In genomic region chr16:67782567-67783352, GRCh38 we compare ENCODE assay signal across 1 cellular context.
A peak's percentile ranks its signal among the peaks of the same experiment; 100 is the strongest.
TF ChIP-seq lines count a peak whose summit lies in the region.

No MANE protein-coding gene starts in this region.

TF ChIP-seq in HEK293, 187 proteins besides CTCF, POLR2A, EP300 and RAD21 (continued from another document and continues in another):
- TF ChIP-seq PRDM10 (tag by site-specific recombination; IDR thresholded peaks at IDR 0.05) (no peak), GLIS2 (tag by site-specific recombination; IDR thresholded peaks at IDR 0.05) (no peak), ZNF843 (tag by site-specific recombination; IDR thresholded peaks at IDR 0.05) (peak; percentile 92), KLF7 (tag by site-specific recombination; IDR thresholded peaks at IDR 0.05; ENCODE audit: borderline replicate concordance) (peak; percentile 28; the same call in 1 of the 2 replicates), ZIC2 (tag by site-specific recombination; IDR thresholded peaks at IDR 0.05) (0 out of 2 replicates have a peak, but pooled peaks have one; percentile 13), GLI2 (tag by site-specific recombination; IDR thresholded peaks at IDR 0.05; ENCODE audit: borderline replicate concordance, low read depth) (no peak), ZNF302 (tag by site-specific recombination; IDR thresholded peaks at IDR 0.05; ENCODE audit: low read depth) (no peak), INSM2 (tag by site-specific recombination; IDR thresholded peaks at IDR 0.05) (no peak), ZNF311 (tag by site-specific recombination; IDR thresholded peaks at IDR 0.05; ENCODE audit: borderline replicate concordance) (no peak), IKZF3 (tag by site-specific recombination; IDR thresholded peaks at IDR 0.05) (peak; percentile 86), ZNF175 (tag by site-specific recombination; IDR thresholded peaks at IDR 0.05) (no peak), ZNF248 (tag by site-specific recombination; IDR thresholded peaks at IDR 0.05) (no peak), ATF2 (tag by site-specific recombination; IDR thresholded peaks at IDR 0.05; ENCODE audit: low read depth) (no peak), ZNF561 (tag by site-specific recombination; IDR thresholded peaks at IDR 0.05; ENCODE audit: borderline replicate concordance) (peak; percentile 26; the same call in 1 of the 2 replicates), ZNF114 (tag by site-specific recombination; IDR thresholded peaks at IDR 0.05) (no peak), ZNF664 (tag by site-specific recombination; IDR thresholded peaks at IDR 0.05) (no peak), ZNF596 (tag by site-specific recombination; IDR thresholded peaks at IDR 0.05) (peak; percentile 64), WT1 (tag by site-specific recombination; IDR thresholded peaks at IDR 0.05) (peak; percentile 83), YY1 (tag by site-specific recombination; IDR thresholded peaks at IDR 0.05) (no peak), SP7 (tag by site-specific recombination; IDR thresholded peaks at IDR 0.05) (no peak), ZNF585B (tag by site-specific recombination; IDR thresholded peaks at IDR 0.05) (no peak), ZNF449 (tag by site-specific recombination; IDR thresholded peaks at IDR 0.05) (no peak), BCL11A (tag by site-specific recombination; IDR thresholded peaks at IDR 0.05; ENCODE audit: low read depth) (0 out of 2 replicates have a peak, but pooled peaks have one; percentile 49), FEZF1 (tag by site-specific recombination; IDR thresholded peaks at IDR 0.05) (peak; percentile 94), KLF1 (tag by site-specific recombination; IDR thresholded peaks at IDR 0.05) (peak; percentile 90), ZNF580 (tag by site-specific recombination; IDR thresholded peaks at IDR 0.05) (peak; percentile 69; the same call in 1 of the 2 replicates), PRDM1 (tag by site-specific recombination; IDR thresholded peaks at IDR 0.05) (no peak), ZNF704 (tag by site-specific recombination; IDR thresholded peaks at IDR 0.05) (no peak), TCF7L2 (IDR thresholded peaks at IDR 0.05; ENCODE audit: borderline replicate concordance, low read depth, low read length) (peak; percentile 89; the same call in 1 of the 2 replicates), HOXD13 (CRISPR knock-in tag; IDR thresholded peaks at IDR 0.05; ENCODE audit: borderline replicate concordance) (no peak), ZNF530 (tag by site-specific recombination; IDR thresholded peaks at IDR 0.05; ENCODE audit: low read depth) (no peak), ZNF707 (tag by site-specific recombination; IDR thresholded peaks at IDR 0.05) (no peak), ZNF404 (tag by site-specific recombination; IDR thresholded peaks at IDR 0.05) (no peak), OSR2 (tag by site-specific recombination; IDR thresholded peaks at IDR 0.05) (peak; percentile 94), OVOL3 (tag by site-specific recombination; IDR thresholded peaks at IDR 0.05) (peak; percentile 84)
- TF ChIP-seq, protein P1, sequence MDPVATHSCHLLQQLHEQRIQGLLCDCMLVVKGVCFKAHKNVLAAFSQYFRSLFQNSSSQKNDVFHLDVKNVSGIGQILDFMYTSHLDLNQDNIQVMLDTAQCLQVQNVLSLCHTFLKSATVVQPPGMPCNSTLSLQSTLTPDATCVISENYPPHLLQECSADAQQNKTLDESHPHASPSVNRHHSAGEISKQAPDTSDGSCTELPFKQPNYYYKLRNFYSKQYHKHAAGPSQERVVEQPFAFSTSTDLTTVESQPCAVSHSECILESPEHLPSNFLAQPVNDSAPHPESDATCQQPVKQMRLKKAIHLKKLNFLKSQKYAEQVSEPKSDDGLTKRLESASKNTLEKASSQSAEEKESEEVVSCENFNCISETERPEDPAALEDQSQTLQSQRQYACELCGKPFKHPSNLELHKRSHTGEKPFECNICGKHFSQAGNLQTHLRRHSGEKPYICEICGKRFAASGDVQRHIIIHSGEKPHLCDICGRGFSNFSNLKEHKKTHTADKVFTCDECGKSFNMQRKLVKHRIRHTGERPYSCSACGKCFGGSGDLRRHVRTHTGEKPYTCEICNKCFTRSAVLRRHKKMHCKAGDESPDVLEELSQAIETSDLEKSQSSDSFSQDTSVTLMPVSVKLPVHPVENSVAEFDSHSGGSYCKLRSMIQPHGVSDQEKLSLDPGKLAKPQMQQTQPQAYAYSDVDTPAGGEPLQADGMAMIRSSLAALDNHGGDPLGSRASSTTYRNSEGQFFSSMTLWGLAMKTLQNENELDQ (tag by site-specific recombination; IDR thresholded peaks at IDR 0.05; ENCODE audit: low read depth) = no peak
- TF ChIP-seq, protein P2, sequence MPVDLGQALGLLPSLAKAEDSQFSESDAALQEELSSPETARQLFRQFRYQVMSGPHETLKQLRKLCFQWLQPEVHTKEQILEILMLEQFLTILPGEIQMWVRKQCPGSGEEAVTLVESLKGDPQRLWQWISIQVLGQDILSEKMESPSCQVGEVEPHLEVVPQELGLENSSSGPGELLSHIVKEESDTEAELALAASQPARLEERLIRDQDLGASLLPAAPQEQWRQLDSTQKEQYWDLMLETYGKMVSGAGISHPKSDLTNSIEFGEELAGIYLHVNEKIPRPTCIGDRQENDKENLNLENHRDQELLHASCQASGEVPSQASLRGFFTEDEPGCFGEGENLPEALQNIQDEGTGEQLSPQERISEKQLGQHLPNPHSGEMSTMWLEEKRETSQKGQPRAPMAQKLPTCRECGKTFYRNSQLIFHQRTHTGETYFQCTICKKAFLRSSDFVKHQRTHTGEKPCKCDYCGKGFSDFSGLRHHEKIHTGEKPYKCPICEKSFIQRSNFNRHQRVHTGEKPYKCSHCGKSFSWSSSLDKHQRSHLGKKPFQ (tag by site-specific recombination; IDR thresholded peaks at IDR 0.05) = no peak
- TF ChIP-seq, protein P3, sequence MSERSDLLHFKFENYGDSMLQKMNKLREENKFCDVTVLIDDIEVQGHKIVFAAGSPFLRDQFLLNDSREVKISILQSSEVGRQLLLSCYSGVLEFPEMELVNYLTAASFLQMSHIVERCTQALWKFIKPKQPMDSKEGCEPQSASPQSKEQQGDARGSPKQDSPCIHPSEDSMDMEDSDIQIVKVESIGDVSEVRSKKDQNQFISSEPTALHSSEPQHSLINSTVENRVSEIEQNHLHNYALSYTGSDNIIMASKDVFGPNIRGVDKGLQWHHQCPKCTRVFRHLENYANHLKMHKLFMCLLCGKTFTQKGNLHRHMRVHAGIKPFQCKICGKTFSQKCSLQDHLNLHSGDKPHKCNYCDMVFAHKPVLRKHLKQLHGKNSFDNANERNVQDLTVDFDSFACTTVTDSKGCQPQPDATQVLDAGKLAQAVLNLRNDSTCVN (tag by site-specific recombination; optimal IDR thresholded peaks at IDR 0.05) = no peak
- TF ChIP-seq, protein P4, sequence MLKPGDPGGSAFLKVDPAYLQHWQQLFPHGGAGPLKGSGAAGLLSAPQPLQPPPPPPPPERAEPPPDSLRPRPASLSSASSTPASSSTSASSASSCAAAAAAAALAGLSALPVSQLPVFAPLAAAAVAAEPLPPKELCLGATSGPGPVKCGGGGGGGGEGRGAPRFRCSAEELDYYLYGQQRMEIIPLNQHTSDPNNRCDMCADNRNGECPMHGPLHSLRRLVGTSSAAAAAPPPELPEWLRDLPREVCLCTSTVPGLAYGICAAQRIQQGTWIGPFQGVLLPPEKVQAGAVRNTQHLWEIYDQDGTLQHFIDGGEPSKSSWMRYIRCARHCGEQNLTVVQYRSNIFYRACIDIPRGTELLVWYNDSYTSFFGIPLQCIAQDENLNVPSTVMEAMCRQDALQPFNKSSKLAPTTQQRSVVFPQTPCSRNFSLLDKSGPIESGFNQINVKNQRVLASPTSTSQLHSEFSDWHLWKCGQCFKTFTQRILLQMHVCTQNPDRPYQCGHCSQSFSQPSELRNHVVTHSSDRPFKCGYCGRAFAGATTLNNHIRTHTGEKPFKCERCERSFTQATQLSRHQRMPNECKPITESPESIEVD (tag by site-specific recombination; IDR thresholded peaks at IDR 0.05) = no peak
- TF ChIP-seq, protein P5, sequence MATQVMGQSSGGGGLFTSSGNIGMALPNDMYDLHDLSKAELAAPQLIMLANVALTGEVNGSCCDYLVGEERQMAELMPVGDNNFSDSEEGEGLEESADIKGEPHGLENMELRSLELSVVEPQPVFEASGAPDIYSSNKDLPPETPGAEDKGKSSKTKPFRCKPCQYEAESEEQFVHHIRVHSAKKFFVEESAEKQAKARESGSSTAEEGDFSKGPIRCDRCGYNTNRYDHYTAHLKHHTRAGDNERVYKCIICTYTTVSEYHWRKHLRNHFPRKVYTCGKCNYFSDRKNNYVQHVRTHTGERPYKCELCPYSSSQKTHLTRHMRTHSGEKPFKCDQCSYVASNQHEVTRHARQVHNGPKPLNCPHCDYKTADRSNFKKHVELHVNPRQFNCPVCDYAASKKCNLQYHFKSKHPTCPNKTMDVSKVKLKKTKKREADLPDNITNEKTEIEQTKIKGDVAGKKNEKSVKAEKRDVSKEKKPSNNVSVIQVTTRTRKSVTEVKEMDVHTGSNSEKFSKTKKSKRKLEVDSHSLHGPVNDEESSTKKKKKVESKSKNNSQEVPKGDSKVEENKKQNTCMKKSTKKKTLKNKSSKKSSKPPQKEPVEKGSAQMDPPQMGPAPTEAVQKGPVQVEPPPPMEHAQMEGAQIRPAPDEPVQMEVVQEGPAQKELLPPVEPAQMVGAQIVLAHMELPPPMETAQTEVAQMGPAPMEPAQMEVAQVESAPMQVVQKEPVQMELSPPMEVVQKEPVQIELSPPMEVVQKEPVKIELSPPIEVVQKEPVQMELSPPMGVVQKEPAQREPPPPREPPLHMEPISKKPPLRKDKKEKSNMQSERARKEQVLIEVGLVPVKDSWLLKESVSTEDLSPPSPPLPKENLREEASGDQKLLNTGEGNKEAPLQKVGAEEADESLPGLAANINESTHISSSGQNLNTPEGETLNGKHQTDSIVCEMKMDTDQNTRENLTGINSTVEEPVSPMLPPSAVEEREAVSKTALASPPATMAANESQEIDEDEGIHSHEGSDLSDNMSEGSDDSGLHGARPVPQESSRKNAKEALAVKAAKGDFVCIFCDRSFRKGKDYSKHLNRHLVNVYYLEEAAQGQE (tag by site-specific recombination; IDR thresholded peaks at IDR 0.05) = no peak
